In the genomic region with DNA sequence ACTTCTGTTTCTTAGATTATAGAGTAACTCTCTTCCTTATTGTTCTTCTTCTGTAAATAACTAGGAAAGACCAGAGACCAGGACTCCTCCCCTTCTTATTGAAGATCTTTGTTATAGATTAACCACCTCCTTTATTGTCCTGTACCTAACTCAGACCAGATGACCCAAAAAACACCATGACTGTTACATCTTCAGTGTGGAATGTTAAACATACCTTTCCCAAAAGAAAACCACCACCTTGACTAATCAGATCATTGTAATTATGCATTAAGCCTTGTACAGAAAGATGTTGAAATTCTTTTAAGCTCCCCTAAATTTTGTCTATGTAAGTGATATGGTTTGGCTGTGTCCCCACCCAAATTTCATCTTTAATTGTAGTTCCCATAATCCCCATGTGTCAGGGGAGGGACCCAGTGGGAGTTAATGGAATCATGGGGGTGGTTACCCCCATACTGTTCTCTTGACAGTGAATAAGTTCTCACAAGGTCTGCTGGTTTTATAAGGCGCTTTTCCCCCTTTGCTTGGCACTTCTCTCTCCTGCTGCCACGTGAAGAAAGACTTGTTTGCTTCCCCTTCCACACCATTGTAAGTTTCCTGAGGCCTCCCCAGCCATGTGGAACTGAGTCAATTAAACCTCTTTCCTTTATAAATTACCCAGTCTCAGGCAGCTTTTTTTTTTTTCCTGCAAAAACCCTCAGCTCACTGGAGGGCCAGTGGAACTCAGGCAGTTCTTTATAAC, we compare ENCODE assay signal across 22 cellular contexts. TPM values are rescaled to one million over a fixed set of nuclear protein-coding genes. Genes with fewer than 3 reads are reported as not detected.
DNase-seq lines count a peak whose midpoint lies in the region; ATAC-seq and TF ChIP-seq lines count a peak whose summit lies in the region.
"Had no signal": no experiment of that assay in that cellular context is flagged by ENCODE, and none has a peak within 500 bp of the region (broad histone marks: within the 10 kb centered on the region; RNA-seq: fewer than 3 reads in every experiment).

No MANE protein-coding gene starts in this region.

- H3K4me3 ChIP-seq in kidney epithelial cell (ENCODE audit: low read depth, low read length) (no peak overlapping the region), smooth muscle cell (no peak overlapping the region)
- H3K4me3 ChIP-seq: adrenal gland, gastroesophageal sphincter, GM23338, testis had no signal

- H3K4me2 ChIP-seq in smooth muscle cell: no peak overlapping the region
- H3K4me2 ChIP-seq: GM23338 had no signal

- no peaks in the 10 kb centered on the region for H3K4me1 Mint-ChIP-seq in WTC11

- H3K27ac ChIP-seq in smooth muscle cell (ENCODE audit: low read depth): no peak overlapping the region
- H3K27ac ChIP-seq: adrenal gland, gastroesophageal sphincter, testis had no signal

- TF ChIP-seq CTCF in WTC11 (IDR thresholded peaks at IDR 0.05) (no peak), kidney epithelial cell (IDR thresholded peaks at IDR 0.05; ENCODE audit: insufficient read depth, low read length, poor library complexity, severe bottlenecking) (no peak), smooth muscle cell (IDR thresholded peaks at IDR 0.05; ENCODE audit: borderline replicate concordance, insufficient read depth, poor library complexity, severe bottlenecking) (no peak)

- H3K27ac Mint-ChIP-seq in WTC11: 0 out of 2 replicates have a peak overlapping the region, but pooled peaks have one; percentile 46
- H3K27ac Mint-ChIP-seq: GM23338 had no signal

- H3K4me3 Mint-ChIP-seq in WTC11: no peak overlapping the region
- H3K4me3 Mint-ChIP-seq: CD14-positive monocyte, GM23338 had no signal

- CTCF ChIA-PET in WTC11 (lab: Charles Lee): no interaction called here

- no peaks in the 10 kb centered on the region for H3K9me3 ChIP-seq in smooth muscle cell (replicated peaks; ENCODE audit: low read depth)
- H3K9me3 ChIP-seq: adrenal gland, gastroesophageal sphincter, testis had no signal

- no peak overlapping the region for H3K9ac ChIP-seq in smooth muscle cell (ENCODE audit: low read depth)

- H3K27me3 Mint-ChIP-seq in WTC11 (ENCODE audit: low read depth): no peaks in the 10 kb centered on the region

- H3K36me3 Mint-ChIP-seq in WTC11: no peaks in the 10 kb centered on the region

- H4K20me1 ChIP-seq in smooth muscle cell (ENCODE audit: low read depth): no peaks in the 10 kb centered on the region

- ATAC-seq in WTC11 (no peak), GM18867 (IDR thresholded peaks at IDR 0.05; ENCODE audit: unreplicated experiment) (no peak)
- ATAC-seq: gastroesophageal sphincter, GM23338, Panc1, right cardiac atrium had no signal

- H3K27me3 ChIP-seq in kidney epithelial cell (ENCODE audit: control insufficient read depth, insufficient read depth, low read length): no peaks in the 10 kb centered on the region
- H3K27me3 ChIP-seq in smooth muscle cell (ENCODE audit: low read depth): no peaks in the 10 kb centered on the region
- H3K27me3 ChIP-seq: adrenal gland, gastroesophageal sphincter, testis had no signal

- H2AFZ ChIP-seq in smooth muscle cell (ENCODE audit: low read depth): no peak overlapping the region
- H2AFZ ChIP-seq: GM23338 had no signal

- no peaks in the 10 kb centered on the region for H3K79me2 ChIP-seq in smooth muscle cell (ENCODE audit: low read depth)

- DNase-seq in DMS53 (lab: John Stamatoyannopoulos, UW): peak; percentile 58
- no peak for DNase-seq in WTC11 (ENCODE audit: low spot score)
- DNase-seq in kidney epithelial cell (ENCODE audit: low read depth): peak; percentile 48
- DNase-seq in renal cortical epithelial cell (ENCODE audit: low read depth): peak; percentile 94
- DNase-seq in smooth muscle cell (lab: John Stamatoyannopoulos, UW; ENCODE audit: unreplicated experiment): no peak
- DNase-seq in stimulated activated CD8-positive, alpha-beta memory T cell treated with anti-CD3 and anti-CD28 coated beads, Interleukin-4, amount 100 ng/mL, for 48 hours: no peak
- DNase-seq: activated CD4-positive, alpha-beta T cell treated with anti-CD3 and anti-CD28 coated beads for 1 hour; activated naive CD4-positive, alpha-beta T cell; adrenal gland; NCI-H1694; NCI-H526; right cardiac atrium; SHP77 treated with DMSO at 0.1 percent for 48 hours; stimulated activated CD4-positive, alpha-beta T cell treated with anti-CD3 and anti-CD28 coated beads, Interleukin-12 subunit alpha, Interleukin-12 subunit beta, amount 100 ng/mL, for 4 hours; stimulated activated CD4-positive, alpha-beta T cell treated with anti-CD3 and anti-CD28 coated beads, Interleukin-4, amount 100 ng/mL, for 24 hours; stimulated activated naive CD4-positive, alpha-beta T cell treated with Interleukin-2 at 50 U/mL for 16 hours; testis had no signal

- POLR2A ChIA-PET in WTC11 (lab: Charles Lee): no interaction called here

- H3K4me1 ChIP-seq in smooth muscle cell (ENCODE audit: low read depth): peaks cover 10% of the 10 kb centered on the region
- H3K4me1 ChIP-seq: adrenal gland, gastroesophageal sphincter, testis had no signal

- H3F3A ChIP-seq in smooth muscle cell (ENCODE audit: low read depth): no peaks in the 10 kb centered on the region

- H3K9me3 Mint-ChIP-seq in WTC11: no peaks in the 10 kb centered on the region
- H3K9me3 Mint-ChIP-seq: CD14-positive monocyte, GM23338 had no signal

- H3K36me3 ChIP-seq in kidney epithelial cell (ENCODE audit: control insufficient read depth, insufficient read depth, low read length): no peaks in the 10 kb centered on the region
- no peaks in the 10 kb centered on the region for H3K36me3 ChIP-seq in smooth muscle cell (ENCODE audit: low read depth)

- 84% methylated on average over 2 of the region's 2 CpGs for WGBS in smooth muscle cell (ENCODE audit: low lambda C conversion rate)

TF ChIP-seq in WTC11, 78 proteins besides CTCF, POLR2A, EP300 and RAD21 (continues in another document):
- TF ChIP-seq, protein P1, sequence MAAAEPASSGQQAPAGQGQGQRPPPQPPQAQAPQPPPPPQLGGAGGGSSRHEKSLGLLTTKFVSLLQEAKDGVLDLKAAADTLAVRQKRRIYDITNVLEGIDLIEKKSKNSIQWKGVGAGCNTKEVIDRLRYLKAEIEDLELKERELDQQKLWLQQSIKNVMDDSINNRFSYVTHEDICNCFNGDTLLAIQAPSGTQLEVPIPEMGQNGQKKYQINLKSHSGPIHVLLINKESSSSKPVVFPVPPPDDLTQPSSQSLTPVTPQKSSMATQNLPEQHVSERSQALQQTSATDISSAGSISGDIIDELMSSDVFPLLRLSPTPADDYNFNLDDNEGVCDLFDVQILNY (CRISPR knock-in tag; IDR thresholded peaks at IDR 0.05): no peak
- TF ChIP-seq, protein P2, sequence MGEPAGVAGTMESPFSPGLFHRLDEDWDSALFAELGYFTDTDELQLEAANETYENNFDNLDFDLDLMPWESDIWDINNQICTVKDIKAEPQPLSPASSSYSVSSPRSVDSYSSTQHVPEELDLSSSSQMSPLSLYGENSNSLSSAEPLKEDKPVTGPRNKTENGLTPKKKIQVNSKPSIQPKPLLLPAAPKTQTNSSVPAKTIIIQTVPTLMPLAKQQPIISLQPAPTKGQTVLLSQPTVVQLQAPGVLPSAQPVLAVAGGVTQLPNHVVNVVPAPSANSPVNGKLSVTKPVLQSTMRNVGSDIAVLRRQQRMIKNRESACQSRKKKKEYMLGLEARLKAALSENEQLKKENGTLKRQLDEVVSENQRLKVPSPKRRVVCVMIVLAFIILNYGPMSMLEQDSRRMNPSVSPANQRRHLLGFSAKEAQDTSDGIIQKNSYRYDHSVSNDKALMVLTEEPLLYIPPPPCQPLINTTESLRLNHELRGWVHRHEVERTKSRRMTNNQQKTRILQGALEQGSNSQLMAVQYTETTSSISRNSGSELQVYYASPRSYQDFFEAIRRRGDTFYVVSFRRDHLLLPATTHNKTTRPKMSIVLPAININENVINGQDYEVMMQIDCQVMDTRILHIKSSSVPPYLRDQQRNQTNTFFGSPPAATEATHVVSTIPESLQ (CRISPR knock-in tag; IDR thresholded peaks at IDR 0.05): no peak
- TF ChIP-seq, protein P3, sequence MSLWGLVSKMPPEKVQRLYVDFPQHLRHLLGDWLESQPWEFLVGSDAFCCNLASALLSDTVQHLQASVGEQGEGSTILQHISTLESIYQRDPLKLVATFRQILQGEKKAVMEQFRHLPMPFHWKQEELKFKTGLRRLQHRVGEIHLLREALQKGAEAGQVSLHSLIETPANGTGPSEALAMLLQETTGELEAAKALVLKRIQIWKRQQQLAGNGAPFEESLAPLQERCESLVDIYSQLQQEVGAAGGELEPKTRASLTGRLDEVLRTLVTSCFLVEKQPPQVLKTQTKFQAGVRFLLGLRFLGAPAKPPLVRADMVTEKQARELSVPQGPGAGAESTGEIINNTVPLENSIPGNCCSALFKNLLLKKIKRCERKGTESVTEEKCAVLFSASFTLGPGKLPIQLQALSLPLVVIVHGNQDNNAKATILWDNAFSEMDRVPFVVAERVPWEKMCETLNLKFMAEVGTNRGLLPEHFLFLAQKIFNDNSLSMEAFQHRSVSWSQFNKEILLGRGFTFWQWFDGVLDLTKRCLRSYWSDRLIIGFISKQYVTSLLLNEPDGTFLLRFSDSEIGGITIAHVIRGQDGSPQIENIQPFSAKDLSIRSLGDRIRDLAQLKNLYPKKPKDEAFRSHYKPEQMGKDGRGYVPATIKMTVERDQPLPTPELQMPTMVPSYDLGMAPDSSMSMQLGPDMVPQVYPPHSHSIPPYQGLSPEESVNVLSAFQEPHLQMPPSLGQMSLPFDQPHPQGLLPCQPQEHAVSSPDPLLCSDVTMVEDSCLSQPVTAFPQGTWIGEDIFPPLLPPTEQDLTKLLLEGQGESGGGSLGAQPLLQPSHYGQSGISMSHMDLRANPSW (CRISPR knock-in tag; conservative IDR thresholded peaks at IDR 0.05; ENCODE audit: low read depth): no peak
- TF ChIP-seq SP1 (CRISPR knock-in tag; conservative IDR thresholded peaks at IDR 0.05) (no peak), MXD4 (CRISPR knock-in tag; IDR thresholded peaks at IDR 0.05; ENCODE audit: borderline replicate concordance) (no peak), ATF1 (CRISPR knock-in tag; IDR thresholded peaks at IDR 0.05) (no peak), MYBL2 (CRISPR knock-in tag; IDR thresholded peaks at IDR 0.05) (no peak), ZNF423 (CRISPR knock-in tag; IDR thresholded peaks at IDR 0.05) (no peak), TEAD1 (CRISPR knock-in tag; IDR thresholded peaks at IDR 0.05) (no peak), ZNF219 (CRISPR knock-in tag; IDR thresholded peaks at IDR 0.05; ENCODE audit: borderline replicate concordance) (no peak)
- TF ChIP-seq, protein P4, sequence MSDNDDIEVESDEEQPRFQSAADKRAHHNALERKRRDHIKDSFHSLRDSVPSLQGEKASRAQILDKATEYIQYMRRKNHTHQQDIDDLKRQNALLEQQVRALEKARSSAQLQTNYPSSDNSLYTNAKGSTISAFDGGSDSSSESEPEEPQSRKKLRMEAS (CRISPR knock-in tag; IDR thresholded peaks at IDR 0.05): no peak

RNA-seq across cellular contexts. Expression of a gene that starts 26.3 kb away (rescaled TPM):
- total RNA-seq in WTC11 (2021): 9.7 to 10.5 TPM (median 10.0 TPM) in 3 replicates
- total RNA-seq in kidney epithelial cell: 17.2 and 17.5 TPM in 2 replicates
- 15.1 and 19.5 TPM in 2 replicates for total RNA-seq in renal cortical epithelial cell
- total RNA-seq in smooth muscle cell: 23.2 and 27.3 TPM in 2 replicates
- polyA plus RNA-seq in smooth muscle cell: 10.8 and 17.5 TPM in 2 replicates

Comparison
In these comparisons a context has a peak if more than half of its experiments do, and no peak if none do; other contexts are left out.
1. DNase-seq: peak in DMS53 (single experiment), kidney epithelial cell (single experiment) and renal cortical epithelial cell (single experiment); none in WTC11 (single experiment), smooth muscle cell (single experiment) and stimulated activated CD8-positive, alpha-beta memory T cell treated with anti-CD3 and anti-CD28 coated beads, Interleukin-4, amount 100 ng/mL, for 48 hours (single experiment).